13 cellular contexts compared by ENCODE assay signal in the genomic region with DNA sequence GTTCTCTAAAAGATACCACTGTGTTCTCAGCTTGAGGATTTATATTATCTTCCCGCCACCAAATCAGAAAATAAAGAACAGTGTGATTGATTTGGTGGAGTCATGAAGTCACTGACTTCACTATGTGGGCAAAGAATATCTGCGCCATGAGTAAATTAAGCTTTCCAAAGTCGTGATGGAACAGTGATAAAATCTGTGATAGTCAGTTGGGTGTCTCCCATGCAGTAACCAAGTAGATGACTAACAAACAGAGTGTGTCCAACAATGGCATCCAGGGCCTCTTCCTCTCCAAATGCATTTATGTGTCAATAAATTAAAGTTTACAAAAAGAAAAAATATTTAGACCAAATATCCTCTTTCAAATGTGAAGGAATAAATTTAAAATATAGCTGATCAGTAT.
DNase-seq lines count a peak whose midpoint lies in the region; ATAC-seq and TF ChIP-seq lines count a peak whose summit lies in the region.
"Had no signal": no experiment of that assay in that cellular context is flagged by ENCODE, and none has a peak within 500 bp of the region (broad histone marks: within the 10 kb centered on the region; RNA-seq: fewer than 3 reads in every experiment).

No MANE protein-coding gene starts in this region.

- ATAC-seq in PC-3 (peak; percentile 24), body of pancreas (no peak)
- no peak for ATAC-seq in stimulated activated naive CD8-positive, alpha-beta T cell treated with anti-CD3 and anti-CD28 coated beads, Interleukin-15, amount 100 ng/mL, for 72 hours

- H3K4me1 ChIP-seq in PC-3 (ENCODE audit: insufficient read depth, low read length) (peaks cover 71% of the 10 kb centered on the region), body of pancreas (peaks cover 51% of the 10 kb centered on the region), uterus (no peaks in the 10 kb centered on the region)

- CTCF ChIA-PET in PC-3 (lab: Charles Lee), result no interaction called here

- H3F3A ChIP-seq in PC-3 (ENCODE audit: low read length, unreplicated experiment), result peaks cover 6% of the 10 kb centered on the region

- H3K9me3 ChIP-seq in PC-3 (ENCODE audit: low read length) (no peaks in the 10 kb centered on the region), body of pancreas (no peaks in the 10 kb centered on the region), uterus (no peaks in the 10 kb centered on the region)

- peak overlapping the region; percentile 72 for H3K4me2 ChIP-seq in PC-3 (ENCODE audit: low read length)

- no peaks in the 10 kb centered on the region for H3K4me1 Mint-ChIP-seq in stimulated activated naive CD8-positive, alpha-beta T cell treated with anti-CD3 and anti-CD28 coated beads, Interleukin-15, amount 100 ng/mL, for 72 hours
- H3K4me1 Mint-ChIP-seq: CD8-positive, alpha-beta memory T cell had no signal

- no peak overlapping the region for H3K4me3 Mint-ChIP-seq in stimulated activated naive CD8-positive, alpha-beta T cell treated with anti-CD3 and anti-CD28 coated beads, Interleukin-15, amount 100 ng/mL, for 72 hours
- H3K4me3 Mint-ChIP-seq: CD8-positive, alpha-beta memory T cell had no signal

- H3K27me3 ChIP-seq in PC-3 (ENCODE audit: low read length), result no peaks in the 10 kb centered on the region
- no peaks in the 10 kb centered on the region for H3K27me3 ChIP-seq in body of pancreas
- H3K27me3 ChIP-seq in uterus, result no peaks in the 10 kb centered on the region

- H3K79me2 ChIP-seq in PC-3 (ENCODE audit: low read length), result peaks cover 35% of the 10 kb centered on the region

- DNase-seq in EH (ENCODE audit: low read depth), result peak; percentile 90
- DNase-seq in PC-3, result peak; percentile 79
- DNase-seq in dedifferentiated amniotic fluid mesenchymal stem cell (ENCODE audit: extremely low spot score), result peak; percentile 22
- DNase-seq in renal cortical epithelial cell (ENCODE audit: low read depth), result peak; percentile 30
- DNase-seq in stimulated activated naive CD8-positive, alpha-beta T cell treated with anti-CD3 and anti-CD28 coated beads, Interleukin-15, amount 100 ng/mL, for 72 hours, result no peak
- DNase-seq in body of pancreas, result no peak
- no peak for DNase-seq in NCI-H2029 (lab: John Stamatoyannopoulos, UW)
- no peak for DNase-seq in uterus
- DNase-seq: activated CD4-positive, alpha-beta T cell treated with anti-CD3 and anti-CD28 coated beads, Interleukin-2, amount 50 U/mL, for 1 hour; activated effector memory CD4-positive, alpha-beta T cell treated with Interleukin-2 at 50 U/mL for 16 hours; CD8-positive, alpha-beta memory T cell; left cardiac atrium; NCI-H146 had no signal

- peak overlapping the region; percentile 92 for H3K27ac ChIP-seq in PC-3 (ENCODE audit: low read length)
- no peak overlapping the region for H3K27ac ChIP-seq in body of pancreas
- H3K27ac ChIP-seq in uterus, result peak overlapping the region in 1 of 2 donors; percentile 60

- H3K9me3 Mint-ChIP-seq in stimulated activated naive CD8-positive, alpha-beta T cell treated with anti-CD3 and anti-CD28 coated beads, Interleukin-15, amount 100 ng/mL, for 72 hours, result no peaks in the 10 kb centered on the region
- H3K9me3 Mint-ChIP-seq: CD8-positive, alpha-beta memory T cell had no signal

- H3K27ac Mint-ChIP-seq in stimulated activated naive CD8-positive, alpha-beta T cell treated with anti-CD3 and anti-CD28 coated beads, Interleukin-15, amount 100 ng/mL, for 72 hours, result no peak overlapping the region
- H3K27ac Mint-ChIP-seq: CD8-positive, alpha-beta memory T cell had no signal

- H3K4me3 ChIP-seq in PC-3 (ENCODE audit: low read length) (peak overlapping the region; percentile 19), body of pancreas (no peak overlapping the region), uterus (no peak overlapping the region)

- H2AFZ ChIP-seq in PC-3 (ENCODE audit: low read length), result no peak overlapping the region

- WGBS in body of pancreas, 2 donors, result 57 to 60% methylated on average over 3 of the region's 3 CpGs

- H4K20me1 ChIP-seq in PC-3 (ENCODE audit: low read length), result no peaks in the 10 kb centered on the region

- POLR2A ChIA-PET in PC-3 (lab: Charles Lee; ENCODE audit: unreplicated experiment), result interaction anchor here (1.1 kb wide), 1 partner anchor 17 kb away, joined by 5 read pairs; no protein-coding TSS in a partner anchor

- TF ChIP-seq CTCF in PC-3 (conservative IDR thresholded peaks at IDR 0.05; ENCODE audit: low read depth, low read length), result no peak
- TF ChIP-seq CTCF in body of pancreas (IDR thresholded peaks at IDR 0.05), result no peak
- TF ChIP-seq CTCF in uterus (IDR thresholded peaks at IDR 0.05), result no peak

- peak overlapping the region; percentile 58 for H3K9ac ChIP-seq in PC-3 (ENCODE audit: low read length)

- no peaks in the 10 kb centered on the region for H3K36me3 ChIP-seq in PC-3 (ENCODE audit: low read depth, low read length)
- H3K36me3 ChIP-seq in body of pancreas (replicated peaks in 1 of 2; ENCODE audit: insufficient read depth in 1 of 2, low read depth in 2 of 2), result no peaks in the 10 kb centered on the region
- H3K36me3 ChIP-seq in uterus, result no peaks in the 10 kb centered on the region

- TF ChIP-seq POLR2A in body of pancreas (IDR thresholded peaks at IDR 0.05) (no peak), uterus (IDR thresholded peaks at IDR 0.05) (no peak)

- intact Hi-C loops in PC-3 (cut with micrococcal nuclease) (loop anchor here (1.0 kb wide), 1 partner anchor 14 kb away; no protein-coding TSS in a partner anchor), body of pancreas (cut with DNase I) (no loop called here), uterus (cut with DNase I; ENCODE audit: low total_unique reads) (no loop called here)

- BruUV-seq in PC-3 (replicated peaks; lab: Mats Ljungman, UMichigan), result no TSS peak

- no peaks in the 10 kb centered on the region for H3K9me2 ChIP-seq in PC-3 (replicated peaks; ENCODE audit: low read length)

- H3K27me3 Mint-ChIP-seq in stimulated activated naive CD8-positive, alpha-beta T cell treated with anti-CD3 and anti-CD28 coated beads, Interleukin-15, amount 100 ng/mL, for 72 hours, result no peaks in the 10 kb centered on the region
- H3K27me3 Mint-ChIP-seq: CD8-positive, alpha-beta memory T cell had no signal

Comparison
In these comparisons a context has a peak if more than half of its experiments do, and no peak if none do; other contexts are left out.
1. DNase-seq: peak in EH (single experiment), PC-3 (single experiment), dedifferentiated amniotic fluid mesenchymal stem cell (single experiment) and renal cortical epithelial cell (single experiment); none in stimulated activated naive CD8-positive, alpha-beta T cell treated with anti-CD3 and anti-CD28 coated beads, Interleukin-15, amount 100 ng/mL, for 72 hours (0 of 2), body of pancreas (0 of 4), NCI-H2029 (single experiment) and uterus (0 of 2).